1 cellular context compared by ENCODE assay signal in the genomic region with DNA sequence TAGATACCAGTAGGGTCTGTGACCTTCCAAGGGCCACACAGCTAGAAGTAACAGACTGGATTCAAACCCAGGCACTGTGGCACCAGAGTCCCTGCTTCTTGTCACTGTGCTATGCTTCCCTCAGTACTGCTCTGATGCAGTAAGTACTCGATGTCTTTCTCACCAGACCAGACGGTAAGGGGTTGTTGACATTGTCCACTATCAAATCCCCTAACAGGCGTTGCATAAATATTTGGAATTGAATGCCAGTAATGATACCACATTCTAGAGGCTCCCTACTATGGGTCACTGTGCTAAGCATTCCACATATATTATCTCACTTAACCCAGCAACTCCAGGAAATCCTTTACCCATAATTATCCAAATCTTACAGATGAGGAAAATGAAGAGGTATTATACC.
TF ChIP-seq lines count a peak whose summit lies in the region.

No MANE protein-coding gene starts in this region.

TF ChIP-seq in endothelial cell of umbilical vein, 7 proteins besides CTCF, POLR2A, EP300 and RAD21 (continued from another document):
- TF ChIP-seq GATA2 (IDR thresholded peaks at IDR 0.05; ENCODE audit: insufficient read depth, insufficient read length, low read depth, low read length) (no peak), EZH2 (IDR thresholded peaks at IDR 0.05; ENCODE audit: borderline replicate concordance, low read depth, low read length, severe bottlenecking) (no peak), FOS (IDR thresholded peaks at IDR 0.05; ENCODE audit: borderline replicate concordance, insufficient read depth, low read length) (no peak), POLR2AphosphoS5 (IDR thresholded peaks at IDR 0.05; ENCODE audit: insufficient read depth, low read depth, low read length) (no peak)
- TF ChIP-seq, protein P1, sequence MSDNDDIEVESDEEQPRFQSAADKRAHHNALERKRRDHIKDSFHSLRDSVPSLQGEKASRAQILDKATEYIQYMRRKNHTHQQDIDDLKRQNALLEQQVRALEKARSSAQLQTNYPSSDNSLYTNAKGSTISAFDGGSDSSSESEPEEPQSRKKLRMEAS (IDR thresholded peaks at IDR 0.05; ENCODE audit: insufficient read depth, insufficient read length) = no peak
